Comparison of ENCODE assay signal across 27 cellular contexts in genomic region chr9:98280162-98280561, GRCh38.
"Had no signal": no experiment of that assay in that cellular context is flagged by ENCODE, and none has a peak within 500 bp of the region (broad histone marks: within the 10 kb centered on the region; RNA-seq: fewer than 3 reads in every experiment).

No MANE protein-coding gene starts in this region.

- H3K4me1 ChIP-seq: ascending aorta, breast epithelium, colonic mucosa, heart left ventricle had no signal

- H3K36me3 Mint-ChIP-seq: activated CD4-positive, alpha-beta memory T cell treated with anti-CD3 and anti-CD28 coated beads for 36 hours; activated CD8-positive, alpha-beta memory T cell treated with anti-CD3 and anti-CD28 coated beads, Interleukin-2, amount 10 ng/mL, durations not matched to agents 7 days and 5 days; activated naive CD4-positive, alpha-beta T cell treated with anti-CD3 and anti-CD28 coated beads, Interleukin-2, amount 10 ng/mL, durations not matched to agents 7 days and 5 days; activated naive CD4-positive, alpha-beta T cell treated with anti-CD3 and anti-CD28 coated beads, Interleukin-2, amount 50 U/mL, for 72 hours; activated naive CD8-positive, alpha-beta T cell treated with anti-CD3 and anti-CD28 coated beads, Interleukin-2, amount 10 ng/mL, durations not matched to agents 7 days and 5 days; brain had no signal

- H3K4me3 Mint-ChIP-seq: activated CD4-positive, alpha-beta memory T cell treated with anti-CD3 and anti-CD28 coated beads for 36 hours; activated CD4-positive, alpha-beta T cell treated with anti-CD3 and anti-CD28 coated beads for 36 hours; activated CD4-positive, alpha-beta T cell treated with anti-CD3 and anti-CD28 coated beads, Interleukin-2, amount 10 ng/mL, durations not matched to agents 24 days and 14 days; activated CD8-positive, alpha-beta memory T cell treated with anti-CD3 and anti-CD28 coated beads, Interleukin-2, amount 10 ng/mL, durations not matched to agents 7 days and 5 days; activated CD8-positive, alpha-beta T cell treated with anti-CD3 and anti-CD28 coated beads, Interleukin-2, amount 10 ng/mL, durations not matched to agents 7 days and 5 days; activated naive CD4-positive, alpha-beta T cell treated with anti-CD3 and anti-CD28 coated beads, Interleukin-2, amount 10 ng/mL, durations not matched to agents 7 days and 5 days; activated naive CD8-positive, alpha-beta T cell treated with anti-CD3 and anti-CD28 coated beads, Interleukin-2, amount 10 ng/mL, durations not matched to agents 7 days and 5 days; brain had no signal

- H3K9me3 ChIP-seq: ascending aorta, breast epithelium, colonic mucosa, heart left ventricle had no signal

- H3K27ac ChIP-seq: ascending aorta, breast epithelium, cardiac muscle cell, colonic mucosa, heart left ventricle had no signal

- DNase-seq: activated CD4-positive, alpha-beta memory T cell treated with anti-CD3 and anti-CD28 coated beads for 36 hours; activated CD4-positive, alpha-beta T cell treated with anti-CD3 and anti-CD28 coated beads for 36 hours; activated CD4-positive, alpha-beta T cell treated with anti-CD3 and anti-CD28 coated beads, Interleukin-2, amount 10 ng/mL, durations not matched to agents 24 days and 14 days; activated CD4-positive, CD25-positive, alpha-beta regulatory T cell; activated CD4-positive, CD25-positive, alpha-beta regulatory T cell treated with anti-CD3 and anti-CD28 coated beads, Interleukin-2, amount 50 U/mL, for 72 hours; activated CD8-positive, alpha-beta memory T cell treated with anti-CD3 and anti-CD28 coated beads, Interleukin-2, amount 10 ng/mL, durations not matched to agents 7 days and 5 days; activated CD8-positive, alpha-beta memory T cell treated with anti-CD3 and anti-CD28 coated beads, Interleukin-2, amount 50 U/mL, for 4 hours; activated CD8-positive, alpha-beta T cell treated with anti-CD3 and anti-CD28 coated beads, Interleukin-2, amount 10 ng/mL, durations not matched to agents 7 days and 5 days; activated gamma-delta T cell; activated naive CD4-positive, alpha-beta T cell; activated naive CD4-positive, alpha-beta T cell treated with anti-CD3 and anti-CD28 coated beads, Interleukin-2, amount 10 ng/mL, durations not matched to agents 7 days and 5 days; activated naive CD8-positive, alpha-beta T cell treated with anti-CD3 and anti-CD28 coated beads, Interleukin-2, amount 10 ng/mL, durations not matched to agents 7 days and 5 days; activated T-cell treated with anti-CD3 and anti-CD28 coated beads, Interleukin-2, amount 50 U/mL, for 1 hour; activated T-cell treated with anti-CD3 and anti-CD28 coated beads, Interleukin-2, amount 50 U/mL, for 48 hours; central memory CD4-positive, alpha-beta T cell; cerebellar nuclear complex; colonic mucosa; effector CD8-positive, alpha-beta T cell; foreskin fibroblast; heart left ventricle; T-helper 2 cell had no signal

- H3K36me3 ChIP-seq: ascending aorta, breast epithelium, cardiac muscle cell, colonic mucosa, heart left ventricle had no signal

- H3K4me1 Mint-ChIP-seq: activated CD4-positive, alpha-beta T cell treated with anti-CD3 and anti-CD28 coated beads for 36 hours; activated CD4-positive, alpha-beta T cell treated with anti-CD3 and anti-CD28 coated beads, Interleukin-2, amount 10 ng/mL, durations not matched to agents 24 days and 14 days; activated CD8-positive, alpha-beta memory T cell treated with anti-CD3 and anti-CD28 coated beads, Interleukin-2, amount 10 ng/mL, durations not matched to agents 7 days and 5 days; activated naive CD4-positive, alpha-beta T cell treated with anti-CD3 and anti-CD28 coated beads, Interleukin-2, amount 10 ng/mL, durations not matched to agents 7 days and 5 days; activated naive CD8-positive, alpha-beta T cell treated with anti-CD3 and anti-CD28 coated beads, Interleukin-2, amount 10 ng/mL, durations not matched to agents 7 days and 5 days had no signal

- H3K27me3 ChIP-seq: ascending aorta, cardiac muscle cell, colonic mucosa had no signal

- H3K4me3 ChIP-seq: ascending aorta, breast epithelium, cardiac muscle cell, colonic mucosa, heart left ventricle had no signal

- ATAC-seq: activated CD4-positive, alpha-beta T cell treated with anti-CD3 and anti-CD28 coated beads for 36 hours; activated CD8-positive, alpha-beta memory T cell treated with anti-CD3 and anti-CD28 coated beads, Interleukin-2, amount 10 ng/mL, durations not matched to agents 7 days and 5 days; activated CD8-positive, alpha-beta T cell treated with anti-CD3 and anti-CD28 coated beads, Interleukin-2, amount 10 ng/mL, durations not matched to agents 7 days and 5 days; activated naive CD4-positive, alpha-beta T cell treated with anti-CD3 and anti-CD28 coated beads, Interleukin-2, amount 50 U/mL, for 72 hours; esophagus mucosa; heart left ventricle had no signal

- H3K27ac Mint-ChIP-seq: activated CD4-positive, alpha-beta memory T cell treated with anti-CD3 and anti-CD28 coated beads for 36 hours; activated CD4-positive, alpha-beta T cell treated with anti-CD3 and anti-CD28 coated beads for 36 hours; activated CD4-positive, alpha-beta T cell treated with anti-CD3 and anti-CD28 coated beads, Interleukin-2, amount 10 ng/mL, durations not matched to agents 24 days and 14 days; activated CD8-positive, alpha-beta memory T cell treated with anti-CD3 and anti-CD28 coated beads, Interleukin-2, amount 10 ng/mL, durations not matched to agents 7 days and 5 days; activated CD8-positive, alpha-beta T cell treated with anti-CD3 and anti-CD28 coated beads, Interleukin-2, amount 10 ng/mL, durations not matched to agents 7 days and 5 days; activated naive CD4-positive, alpha-beta T cell treated with anti-CD3 and anti-CD28 coated beads, Interleukin-2, amount 10 ng/mL, durations not matched to agents 7 days and 5 days; activated naive CD4-positive, alpha-beta T cell treated with anti-CD3 and anti-CD28 coated beads, Interleukin-2, amount 50 U/mL, for 72 hours; activated naive CD8-positive, alpha-beta T cell treated with anti-CD3 and anti-CD28 coated beads, Interleukin-2, amount 10 ng/mL, durations not matched to agents 7 days and 5 days had no signal

- H3K9me3 Mint-ChIP-seq: activated CD4-positive, alpha-beta memory T cell treated with anti-CD3 and anti-CD28 coated beads for 36 hours; activated CD4-positive, alpha-beta T cell treated with anti-CD3 and anti-CD28 coated beads, Interleukin-2, amount 10 ng/mL, durations not matched to agents 24 days and 14 days; activated naive CD4-positive, alpha-beta T cell treated with anti-CD3 and anti-CD28 coated beads, Interleukin-2, amount 10 ng/mL, durations not matched to agents 7 days and 5 days; activated naive CD4-positive, alpha-beta T cell treated with anti-CD3 and anti-CD28 coated beads, Interleukin-2, amount 50 U/mL, for 72 hours; activated naive CD8-positive, alpha-beta T cell treated with anti-CD3 and anti-CD28 coated beads, Interleukin-2, amount 10 ng/mL, durations not matched to agents 7 days and 5 days had no signal
